ENCODE assay signal across 11 cellular contexts in the genomic region with DNA sequence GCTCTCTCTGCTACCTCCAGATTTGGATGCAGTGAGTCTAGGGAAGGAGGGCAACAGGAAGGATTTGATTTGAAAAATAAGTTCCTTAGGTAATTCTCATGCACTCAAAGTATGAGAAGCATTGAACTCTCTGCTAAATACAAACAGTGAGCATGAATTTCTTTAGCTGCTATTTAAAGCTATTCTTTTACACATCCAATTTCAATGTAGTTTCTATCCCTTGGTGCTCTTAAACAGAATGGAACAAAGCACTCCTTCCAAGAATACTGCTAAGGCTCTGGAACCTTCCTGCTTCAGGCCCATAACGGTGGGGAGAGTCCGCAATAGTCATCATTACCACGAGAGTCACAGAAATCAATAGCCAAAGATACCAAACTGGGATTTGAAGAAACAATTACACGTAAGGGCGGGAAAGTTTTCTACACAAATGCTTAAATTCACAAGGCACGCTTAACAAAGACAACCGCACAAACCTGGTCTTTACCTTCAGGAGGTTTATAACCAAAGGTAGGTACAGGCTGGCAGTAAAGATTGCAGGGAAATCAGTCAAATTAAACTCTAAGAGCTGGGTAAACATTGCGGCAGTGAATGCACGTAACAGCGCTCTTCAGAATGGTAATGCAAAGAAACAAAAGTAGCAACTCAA.
DNase-seq lines count a peak whose midpoint lies in the region; ATAC-seq, FAIRE-seq and TF ChIP-seq lines count a peak whose summit lies in the region.
"Had no signal": no experiment of that assay in that cellular context is flagged by ENCODE, and none has a peak within 500 bp of the region (broad histone marks: within the 10 kb centered on the region; RNA-seq: fewer than 3 reads in every experiment).

No MANE protein-coding gene starts in this region.

- H3K27me3 ChIP-seq in duodenal mucosa (ENCODE audit: control insufficient read depth in 1 of 2, insufficient read depth in 2 of 2, low read length in 2 of 2): no peaks in the 10 kb centered on the region
- H3K27me3 ChIP-seq in pancreas: no peaks in the 10 kb centered on the region

- in situ Hi-C loops in Caki2 (cut with HindIII; ENCODE audit: low pct_unique_long_range_greater_than_20kb, low sequenced_read_pairs): loop anchor here (25.0 kb wide), 1 partner anchor 191 kb away; no protein-coding TSS in a partner anchor

- ATAC-seq in pancreas (peak in 1 of 4 donors; percentile 11), GM18858 (IDR thresholded peaks at IDR 0.05; ENCODE audit: unreplicated experiment) (no peak)

- peak; percentile 27 for DNase-seq in Caki2 (ENCODE audit: low read depth)
- DNase-seq in NCI-H187 treated with DMSO at 0.1 percent for 48 hours (lab: John Stamatoyannopoulos, UW): peak; percentile 50
- no peak for DNase-seq in pancreas
- DNase-seq in Ammon's horn (ENCODE audit: low spot score): no peak
- no peak for DNase-seq in NCI-H524 treated with DMSO at 0.1 percent for 48 hours (lab: John Stamatoyannopoulos, UW)
- no peak for DNase-seq in H4 (ENCODE audit: low spot score)
- DNase-seq: effector memory CD4-positive, alpha-beta T cell; MV-4-11; naive B cell had no signal

- no peak for FAIRE-seq in pancreas (lab: Jason Lieb, UNC)

- H3K4me1 ChIP-seq in duodenal mucosa (ENCODE audit: control insufficient read depth in 1 of 2, insufficient read depth in 2 of 2, low read length in 2 of 2) (peaks cover 27 to 32% of the 10 kb centered on the region in 2 donors), pancreas (peaks cover 16 to 33% (median 26%) of the 10 kb centered on the region in 3 donors)

- intact Hi-C loops in pancreas (cut with DNase I): loop anchor here in 1 of 3 donors (5.0 kb wide), 1 partner anchor 201 kb away; no protein-coding TSS in a partner anchor

- peak overlapping the region; percentile 23 to 84 for H3K9ac ChIP-seq in duodenal mucosa (ENCODE audit: low read depth in 1 of 2, low read length in 2 of 2)

- H3K27ac ChIP-seq in duodenal mucosa (ENCODE audit: low read depth, low read length): peak overlapping the region; percentile 28
- H3K27ac ChIP-seq in pancreas: peak overlapping the region in 3 of 4 donors; percentile 36 to 97 (median 92)

- H3K4me3 ChIP-seq in duodenal mucosa (ENCODE audit: low read depth in 1 of 2, low read length in 2 of 2) (peak overlapping the region; percentile 62 to 89), pancreas (peak overlapping the region in 2 of 4 donors; percentile 44 to 51)

- H3K9me3 ChIP-seq in duodenal mucosa (ENCODE audit: control insufficient read depth in 1 of 2, low read length in 2 of 2) (no peaks in the 10 kb centered on the region), pancreas (no peaks in the 10 kb centered on the region)

- 9 to 12% methylated on average over 10 of the region's 10 CpGs for WGBS in pancreas, 2 donors

- no peak for TF ChIP-seq CTCF in pancreas (IDR thresholded peaks at IDR 0.05)

- H3K36me3 ChIP-seq in duodenal mucosa (ENCODE audit: control insufficient read depth in 1 of 2, insufficient read depth in 2 of 2, low read length in 2 of 2) (no peaks in the 10 kb centered on the region), pancreas (no peaks in the 10 kb centered on the region)

Comparison
In these comparisons a context has a peak if more than half of its experiments do, and no peak if none do; other contexts are left out.
1. DNase-seq: peak in Caki2 (single experiment) and NCI-H187 treated with DMSO at 0.1 percent for 48 hours (single experiment); none in pancreas (0 of 6), Ammon's horn (single experiment), NCI-H524 treated with DMSO at 0.1 percent for 48 hours (single experiment) and H4 (single experiment).